19 cellular contexts compared by ENCODE assay signal in the genomic region with DNA sequence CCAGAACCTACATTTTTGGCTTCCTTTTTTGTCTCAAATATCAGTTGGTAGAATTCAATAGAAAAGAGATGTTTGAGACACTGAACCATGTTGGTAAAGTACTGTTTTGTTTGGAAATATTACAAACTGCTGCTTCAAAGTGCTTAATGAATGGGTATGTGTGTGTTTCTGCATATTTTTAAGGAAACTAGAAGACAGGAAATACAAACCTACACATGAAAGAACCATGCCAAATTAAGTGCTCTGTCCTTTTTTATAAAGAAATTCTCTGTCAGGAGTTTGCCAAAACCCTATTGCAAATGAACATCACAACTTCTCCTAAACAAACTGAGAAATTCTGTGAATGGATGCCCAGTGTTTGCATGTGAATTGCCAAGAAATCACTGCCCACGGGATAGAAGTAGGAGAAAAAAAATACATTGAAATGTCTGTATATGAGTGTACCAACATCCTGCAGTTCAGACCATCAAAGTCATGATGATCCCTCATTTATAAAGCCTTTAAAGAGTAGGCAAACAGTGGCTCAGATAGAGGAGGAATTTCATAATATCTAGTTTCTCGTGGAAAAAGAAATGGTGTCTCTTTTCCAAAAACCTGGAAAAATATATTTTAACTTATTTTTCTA.
DNase-seq lines count a peak whose midpoint lies in the region; ATAC-seq, FAIRE-seq and TF ChIP-seq lines count a peak whose summit lies in the region.
"Had no signal": no experiment of that assay in that cellular context is flagged by ENCODE, and none has a peak within 500 bp of the region (broad histone marks: within the 10 kb centered on the region; RNA-seq: fewer than 3 reads in every experiment).

No MANE protein-coding gene starts in this region.

- no peaks in the 10 kb centered on the region for H3K9me3 Mint-ChIP-seq in nephron progenitor cell

- no peak overlapping the region for H3K9ac ChIP-seq in adipocyte (ENCODE audit: low read length)
- H3K9ac ChIP-seq: KMS-11 had no signal

- no peaks in the 10 kb centered on the region for H3K36me3 ChIP-seq in ACC112 (ENCODE audit: insufficient read depth, low read length)
- no peaks in the 10 kb centered on the region for H3K36me3 ChIP-seq in adipocyte (ENCODE audit: control insufficient read depth, insufficient read depth, low read length, severe bottlenecking)
- no peaks in the 10 kb centered on the region for H3K36me3 ChIP-seq in sigmoid colon
- H3K36me3 ChIP-seq: SJCRH30 had no signal

- no peaks in the 10 kb centered on the region for H3K27me3 Mint-ChIP-seq in nephron progenitor cell (ENCODE audit: low read depth, poor library complexity)
- H3K27me3 Mint-ChIP-seq: CD4-positive, alpha-beta T cell had no signal

- TF ChIP-seq CTCF in sigmoid colon (IDR thresholded peaks at IDR 0.05), result no peak
- TF ChIP-seq CTCF in nephron progenitor cell (IDR thresholded peaks at IDR 0.05), result no peak

- no peak overlapping the region for H3K27ac Mint-ChIP-seq in nephron progenitor cell
- H3K27ac Mint-ChIP-seq: CD4-positive, alpha-beta T cell had no signal

- peak; percentile 48 for FAIRE-seq in H54 (lab: Jason Lieb, UNC)
- FAIRE-seq: A204.1, GM12891 had no signal

- H3K27ac ChIP-seq in ACC112 (ENCODE audit: low read depth, low read length), result no peak overlapping the region
- no peak overlapping the region for H3K27ac ChIP-seq in sigmoid colon
- H3K27ac ChIP-seq: KMS-11, SJCRH30 had no signal

- peaks cover 17% of the 10 kb centered on the region for H3K4me1 Mint-ChIP-seq in nephron progenitor cell

- H3K36me3 Mint-ChIP-seq in nephron progenitor cell (ENCODE audit: low read depth), result no peaks in the 10 kb centered on the region

- no peak for ATAC-seq in stimulated activated naive CD8-positive, alpha-beta T cell treated with anti-CD3 and anti-CD28 coated beads, Interleukin-15, Interleukin-2, amounts not matched to agents 100 U/mL and 50 U/mL, for 24 hours

- 63 to 69% methylated on average over 2 of the region's 2 CpGs for WGBS in sigmoid colon, 2 donors

- no peak for TF ChIP-seq EP300 in sigmoid colon (IDR thresholded peaks at IDR 0.05)

- no peak overlapping the region for H3K4me3 Mint-ChIP-seq in nephron progenitor cell
- H3K4me3 Mint-ChIP-seq: CD4-positive, alpha-beta T cell had no signal

- no peaks in the 10 kb centered on the region for H3K79me2 ChIP-seq in ACC112 (ENCODE audit: control insufficient read depth, insufficient read depth, low read length, unreplicated experiment)

- TF ChIP-seq POLR2A in H54 (IDR thresholded peaks at IDR 0.05; ENCODE audit: low read depth, low read length) (no peak), sigmoid colon (IDR thresholded peaks at IDR 0.05) (no peak)

- no peak overlapping the region for H3K4me3 ChIP-seq in ACC112 (ENCODE audit: low read depth, low read length)
- H3K4me3 ChIP-seq in adipocyte (ENCODE audit: low read length), result no peak overlapping the region
- no peak overlapping the region for H3K4me3 ChIP-seq in sigmoid colon
- H3K4me3 ChIP-seq: SJCRH30 had no signal

- intact Hi-C loops in sigmoid colon (cut with DNase I), result no loop called here

- peaks cover 20% of the 10 kb centered on the region for H3K4me1 ChIP-seq in ACC112 (ENCODE audit: control insufficient read depth, insufficient read depth, low read length, unreplicated experiment)
- H3K4me1 ChIP-seq in adipocyte (ENCODE audit: control insufficient read depth, insufficient read depth, low read length), result peaks cover 25% of the 10 kb centered on the region
- H3K4me1 ChIP-seq in sigmoid colon, result no peaks in the 10 kb centered on the region

- H3K9me3 ChIP-seq in adipocyte (ENCODE audit: control insufficient read depth, low read length) (no peaks in the 10 kb centered on the region), sigmoid colon (no peaks in the 10 kb centered on the region)
- H3K9me3 ChIP-seq: SJCRH30 had no signal

- H2AFZ ChIP-seq in ACC112 (ENCODE audit: low read length, unreplicated experiment), result peak overlapping the region; percentile 18

- no peak for DNase-seq in H54 (ENCODE audit: insufficient read length, low spot score)
- peak; percentile 32 for DNase-seq in adipocyte (ENCODE audit: low read depth)
- DNase-seq in foreskin melanocyte, result peak; percentile 97
- no peak for DNase-seq in sigmoid colon
- DNase-seq in stimulated activated naive CD8-positive, alpha-beta T cell treated with anti-CD3 and anti-CD28 coated beads, Interleukin-15, Interleukin-2, amounts not matched to agents 100 U/mL and 50 U/mL, for 24 hours, result no peak
- DNase-seq in anterior cingulate cortex (lab: John Stamatoyannopoulos, UW), result no peak
- DNase-seq in nephron progenitor cell, result no peak
- DNase-seq: CD4-positive, alpha-beta T cell; DMS53; NCI-H1092; NCI-H1436 treated with DMSO at 0.1 percent for 48 hours; NCI-H2029; NCI-H345; NCI-H524 treated with DMSO at 0.1 percent for 48 hours; SJCRH30 had no signal

- H3K27me3 ChIP-seq in ACC112 (ENCODE audit: insufficient read depth, low read length) (no peaks in the 10 kb centered on the region), adipocyte (replicated peaks; ENCODE audit: control insufficient read depth, insufficient read depth, low read length) (no peaks in the 10 kb centered on the region), sigmoid colon (no peaks in the 10 kb centered on the region)
- H3K27me3 ChIP-seq: SJCRH30 had no signal

Comparison
In these comparisons a context has a peak if more than half of its experiments do, and no peak if none do; other contexts are left out.
1. DNase-seq: peak in adipocyte (single experiment) and foreskin melanocyte (single experiment); none in H54 (single experiment), sigmoid colon (single experiment), stimulated activated naive CD8-positive, alpha-beta T cell treated with anti-CD3 and anti-CD28 coated beads, Interleukin-15, Interleukin-2, amounts not matched to agents 100 U/mL and 50 U/mL, for 24 hours (single experiment), anterior cingulate cortex (0 of 58) and nephron progenitor cell (single experiment).